10 cellular contexts compared by ENCODE assay signal in genomic region chr4:67332627-67333026, GRCh38.
DNase-seq lines count a peak whose midpoint lies in the region; ATAC-seq and TF ChIP-seq lines count a peak whose summit lies in the region.
"Had no signal": no experiment of that assay in that cellular context is flagged by ENCODE, and none has a peak within 500 bp of the region (broad histone marks: within the 10 kb centered on the region; RNA-seq: fewer than 3 reads in every experiment).

No MANE protein-coding gene starts in this region.

- intact Hi-C loops in right lobe of liver (cut with DNase I): no loop called here

- ATAC-seq in GM18502 (IDR thresholded peaks at IDR 0.05; ENCODE audit: poor library complexity, unreplicated experiment) (peak; percentile 93), HG02970 (IDR thresholded peaks at IDR 0.05; ENCODE audit: low FRiP score, unreplicated experiment) (peak; percentile 75), right lobe of liver (peak in 3 of 4 donors; percentile 57 to 68 (median 62))

- WGBS in right lobe of liver (ENCODE audit: insufficient coverage, low coverage, low lambda C conversion rate, missing lambda C conversion rate): 0% methylated on average over 4 of the region's 4 CpGs

- H3K4me1 ChIP-seq in right lobe of liver: no peaks in the 10 kb centered on the region
- H3K4me1 ChIP-seq: SJSA1 had no signal

- POLR2A ChIA-PET in RWPE1 (lab: Yijun Ruan, JAX; ENCODE audit: low non-redundant PET): no interaction called here

- no peaks in the 10 kb centered on the region for H3K36me3 ChIP-seq in right lobe of liver
- H3K36me3 ChIP-seq: SJSA1 had no signal

- CTCF ChIA-PET in RWPE1 (lab: Yijun Ruan, JAX): interaction anchor here (0.5 to 0.8 kb wide), 3 partner anchors 13 to 57 kb away, joined by 3 read pairs; no protein-coding TSS in a partner anchor

- H3K27ac ChIP-seq in RWPE1 (no peak overlapping the region), right lobe of liver (no peak overlapping the region)
- H3K27ac ChIP-seq: SJSA1 had no signal

- H3K9me3 ChIP-seq in right lobe of liver: no peaks in the 10 kb centered on the region
- H3K9me3 ChIP-seq: SJSA1 had no signal

- H3K4me3 ChIP-seq in right lobe of liver: no peak overlapping the region
- H3K4me3 ChIP-seq: lung, SJSA1 had no signal

- H3K27me3 ChIP-seq in right lobe of liver: no peaks in the 10 kb centered on the region
- H3K27me3 ChIP-seq: SJSA1 had no signal

- TF ChIP-seq CTCF in RWPE1 (conservative IDR thresholded peaks at IDR 0.05; ENCODE audit: low read depth): no peak; the same call in 1 of the 2 replicates
- peak; percentile 37 to 48 (median 40) for TF ChIP-seq CTCF in right lobe of liver (IDR thresholded peaks at IDR 0.05)

- TF ChIP-seq POLR2A in right lobe of liver (IDR thresholded peaks at IDR 0.05): no peak

- DNase-seq in RWPE1 (ENCODE audit: low spot score): peak; percentile 15
- DNase-seq in right lobe of liver: no peak
- DNase-seq in COLO668 (lab: John Stamatoyannopoulos, UW; ENCODE audit: unreplicated experiment): no peak
- DNase-seq in T-helper 9 cell: no peak
- no peak for DNase-seq in activated CD4-positive, alpha-beta T cell treated with anti-CD3 and anti-CD28 coated beads, Interleukin-2, amount 50 U/mL, for 4 hours
- DNase-seq in 8988T: no peak
